ENCODE assay signal across 14 cellular contexts in genomic region chr16:57409870-57410585, GRCh38. TPM values are rescaled to one million over a fixed set of nuclear protein-coding genes. Genes with fewer than 3 reads are reported as not detected.
DNase-seq lines count a peak whose midpoint lies in the region; ATAC-seq and TF ChIP-seq lines count a peak whose summit lies in the region.
"Had no signal": no experiment of that assay in that cellular context is flagged by ENCODE, and none has a peak within 500 bp of the region (broad histone marks: within the 10 kb centered on the region; RNA-seq: fewer than 3 reads in every experiment).

No MANE protein-coding gene starts in this region.

- DNase-seq in NCI-H2196 (lab: John Stamatoyannopoulos, UW; ENCODE audit: unreplicated experiment) (peak; percentile 21), NCI-H2196 treated with DMSO at 0.1 percent for 48 hours (lab: John Stamatoyannopoulos, UW; ENCODE audit: unreplicated experiment) (no peak), PC-9 (peak; percentile 70 to 75), right cardiac atrium (peak in 1 of 3 donors; percentile 61), thyroid gland (no peak), activated gamma-delta T cell (lab: John Stamatoyannopoulos, UW) (no peak), cortex of kidney (lab: John Stamatoyannopoulos, UW) (no peak)
- DNase-seq in stimulated activated CD4-positive, alpha-beta T cell treated with anti-CD3 and anti-CD28 coated beads, Interleukin-15, amount 100 ng/mL, for 24 hours, result no peak
- DNase-seq: esophagus squamous epithelium; NCI-H2081; stimulated activated CD4-positive, alpha-beta T cell treated with anti-CD3 and anti-CD28 coated beads, Interleukin-1b, Interleukin-23, amount 100 ng/mL, for 48 hours had no signal

- POLR2A ChIA-PET in PC-9 (lab: Charles Lee; ENCODE audit: unreplicated experiment), result no interaction called here

- WGBS in right cardiac atrium, result 58% methylated on average over 14 of the region's 14 CpGs
- WGBS in thyroid gland, 2 donors, result 58 to 67% methylated on average over 9 to 13 of the region's 14 CpGs

- no peaks in the 10 kb centered on the region for H3K79me2 ChIP-seq in PC-9 (ENCODE audit: low read depth)

- no peak; the same call in 1 of the 2 replicates for TF ChIP-seq CTCF in PC-9 (conservative IDR thresholded peaks at IDR 0.05)
- no peak for TF ChIP-seq CTCF in thyroid gland (IDR thresholded peaks at IDR 0.05)

- no peaks in the 10 kb centered on the region for H4K20me1 ChIP-seq in PC-9 (ENCODE audit: insufficient read depth)

- H3K27ac ChIP-seq in PC-9, result no peak overlapping the region
- peak overlapping the region; percentile 59 for H3K27ac ChIP-seq in right cardiac atrium (ENCODE audit: low read length)
- peak overlapping the region in 2 of 3 donors; percentile 63 to 68 for H3K27ac ChIP-seq in thyroid gland
- H3K27ac ChIP-seq: neutrophil, SJSA1 had no signal

- peak overlapping the region; percentile 41; the same call in 1 of the 2 replicates for H2AFZ ChIP-seq in PC-9

- H3K36me3 ChIP-seq in PC-9 (ENCODE audit: low read depth) (no peaks in the 10 kb centered on the region), thyroid gland (no peaks in the 10 kb centered on the region)
- H3K36me3 ChIP-seq: esophagus squamous epithelium, neutrophil, SJSA1 had no signal

- intact Hi-C loops in PC-9 (cut with micrococcal nuclease; ENCODE audit: unreplicated experiment), result loop anchor here (1.0 kb wide), 1 partner anchor 16 kb away; no protein-coding TSS in a partner anchor
- intact Hi-C loops in right cardiac atrium (cut with DNase I), result loop anchor here (10.0 kb wide), 1 partner anchor 325 kb away; no protein-coding TSS in a partner anchor
- intact Hi-C loops in thyroid gland (cut with DNase I), result loop anchor here (5.0 to 10.0 kb wide), 2 partner anchors 33 to 325 kb away; no protein-coding TSS in a partner anchor

- CTCF ChIA-PET in PC-9 (lab: Charles Lee), result no interaction called here

- peaks cover 11% of the 10 kb centered on the region; the same call in 1 of the 2 replicates for H3F3A ChIP-seq in PC-9 (ENCODE audit: insufficient read depth, low read depth)

- H3K4me3 ChIP-seq in PC-9, result no peak overlapping the region
- H3K4me3 ChIP-seq in right cardiac atrium (ENCODE audit: low read length), result no peak overlapping the region
- H3K4me3 ChIP-seq in thyroid gland (replicated peaks in 1 of 3), result no peak overlapping the region
- H3K4me3 ChIP-seq: esophagus squamous epithelium, SJSA1 had no signal

- no TSS peak for BruUV-seq in PC-9 (replicated peaks; lab: Mats Ljungman, UMichigan)

- H3K27me3 ChIP-seq in PC-9 (ENCODE audit: insufficient read depth, low read depth), result no peaks in the 10 kb centered on the region; the same call in 1 of the 2 replicates
- H3K27me3 ChIP-seq in right cardiac atrium (ENCODE audit: control insufficient read depth, insufficient read depth), result no peaks in the 10 kb centered on the region
- no peaks in the 10 kb centered on the region for H3K27me3 ChIP-seq in thyroid gland
- H3K27me3 ChIP-seq: esophagus squamous epithelium, SJSA1 had no signal

- H3K4me1 ChIP-seq in PC-9 (replicated peaks; ENCODE audit: insufficient read depth) (peaks cover 15% of the 10 kb centered on the region), right cardiac atrium (ENCODE audit: control insufficient read depth, insufficient read depth, low read length) (no peaks in the 10 kb centered on the region), thyroid gland (no peaks in the 10 kb centered on the region)
- H3K4me1 ChIP-seq: SJSA1 had no signal

- H3K4me2 ChIP-seq in PC-9, result peak overlapping the region; percentile 67

- no peak for TF ChIP-seq POLR2A in thyroid gland (IDR thresholded peaks at IDR 0.05)

- H3K9me3 ChIP-seq in PC-9 (ENCODE audit: insufficient read depth, low read depth) (no peaks in the 10 kb centered on the region), right cardiac atrium (ENCODE audit: control insufficient read depth, low read length) (no peaks in the 10 kb centered on the region), thyroid gland (no peaks in the 10 kb centered on the region)
- H3K9me3 ChIP-seq: esophagus squamous epithelium, neutrophil, SJSA1 had no signal

- no peaks in the 10 kb centered on the region for H3K9me2 ChIP-seq in PC-9 (ENCODE audit: insufficient read depth)

- ATAC-seq in right cardiac atrium, result peak in 1 of 2 donors; percentile 20
- ATAC-seq: activated CD4-positive, CD25-positive, alpha-beta regulatory T cell treated with anti-CD3 and anti-CD28 coated beads, Interleukin-2, amount 50 U/mL, for 24 hours had no signal

RNA-seq across cellular contexts. Expression of gene CCL17, which starts 5.5 kb away (rescaled TPM):
- not detected in 2 replicates for total RNA-seq in PC-9 (2021)
- total RNA-seq in right cardiac atrium, result not detected
- polyA plus RNA-seq in right cardiac atrium, result not detected
- total RNA-seq in thyroid gland, result not detected
- total RNA-seq: SJSA1 had no signal

RNA-seq across cellular contexts. Expression of gene CIAPIN1, which starts 37.2 kb away (rescaled TPM):
- total RNA-seq in PC-9 (2021), result 51.4 and 56.4 TPM in 2 replicates
- total RNA-seq in right cardiac atrium, result 10 to 100 TPM; 40.2 to 63.2 (median 55.5) TPM
- polyA plus RNA-seq in right cardiac atrium, result 32.1 TPM
- 10 to 100 TPM; 29.2 to 41.2 (median 35.5) TPM for total RNA-seq in thyroid gland

RNA-seq across cellular contexts. Expression of gene COQ9, which starts 37.3 kb away (rescaled TPM):
- total RNA-seq in PC-9 (2021), result 53.5 and 58.3 TPM in 2 replicates
- 100 to 1,000 TPM in 3 of 4 donors, 10 to 100 TPM in 1; 91.8 to 142 (median 134) TPM for total RNA-seq in right cardiac atrium
- polyA plus RNA-seq in right cardiac atrium, result 206 TPM
- total RNA-seq in thyroid gland, result 100 to 1,000 TPM in 1 of 4 donors, 10 to 100 TPM in 3; 41.8 to 112 (median 76.1) TPM

RNA-seq across cellular contexts. Expression of gene CX3CL1, which starts 37.7 kb away (rescaled TPM):
- total RNA-seq in PC-9 (2021), result not detected in 2 replicates
- total RNA-seq in right cardiac atrium, result 10 to 100 TPM in 2 of 4 donors, 1 to 10 TPM in 2; 8.2 to 14.2 (median 10.5) TPM
- 22.9 TPM for polyA plus RNA-seq in right cardiac atrium
- 10 to 100 TPM in 3 of 4 donors, 1 to 10 TPM in 1; 3.3 to 12.6 (median 10.9) TPM for total RNA-seq in thyroid gland

RNA-seq across cellular contexts. Expression of gene CCL22, which starts 51.4 kb away (rescaled TPM):
- total RNA-seq in PC-9 (2021), result 0.24 and 0.35 TPM in 2 replicates
- under 1 TPM in 1 of 4 donors, not detected in 3; 0.11 TPM for total RNA-seq in right cardiac atrium
- polyA plus RNA-seq in right cardiac atrium, result not detected
- total RNA-seq in thyroid gland, result not detected
- total RNA-seq: SJSA1 had no signal

Comparison
In these comparisons a context has a peak if more than half of its experiments do, and no peak if none do; other contexts are left out.
1. DNase-seq: peak in NCI-H2196 (single experiment) and PC-9 (2 of 2); none in NCI-H2196 treated with DMSO at 0.1 percent for 48 hours (single experiment), thyroid gland (0 of 2), activated gamma-delta T cell (single experiment), stimulated activated CD4-positive, alpha-beta T cell treated with anti-CD3 and anti-CD28 coated beads, Interleukin-15, amount 100 ng/mL, for 24 hours (single experiment) and cortex of kidney (single experiment).